1 cellular context compared by ENCODE assay signal in genomic region chr2:27946530-27946929, GRCh38.
TF ChIP-seq lines count a peak whose summit lies in the region.

No MANE protein-coding gene starts in this region.

TF ChIP-seq in endothelial cell of umbilical vein, 7 proteins besides CTCF, POLR2A, EP300 and RAD21:
- no peak for TF ChIP-seq FOS (IDR thresholded peaks at IDR 0.05; ENCODE audit: borderline replicate concordance, insufficient read depth, low read length)
- TF ChIP-seq POLR2AphosphoS5 (IDR thresholded peaks at IDR 0.05; ENCODE audit: insufficient read depth, low read depth, low read length), result no peak
- no peak for TF ChIP-seq EZH2 (IDR thresholded peaks at IDR 0.05; ENCODE audit: borderline replicate concordance, low read depth, low read length, severe bottlenecking)
- no peak for TF ChIP-seq JUN (IDR thresholded peaks at IDR 0.05; ENCODE audit: borderline replicate concordance, insufficient read depth, insufficient read length, low read depth)
- no peak for TF ChIP-seq MAX (IDR thresholded peaks at IDR 0.05; ENCODE audit: insufficient read depth, insufficient read length)
- no peak for TF ChIP-seq GATA2 (IDR thresholded peaks at IDR 0.05; ENCODE audit: insufficient read depth, insufficient read length, low read depth, low read length)
- no peak for TF ChIP-seq MYC (IDR thresholded peaks at IDR 0.05; ENCODE audit: low read depth, low read length)
